ENCODE assay signal across 8 cellular contexts in the genomic region with DNA sequence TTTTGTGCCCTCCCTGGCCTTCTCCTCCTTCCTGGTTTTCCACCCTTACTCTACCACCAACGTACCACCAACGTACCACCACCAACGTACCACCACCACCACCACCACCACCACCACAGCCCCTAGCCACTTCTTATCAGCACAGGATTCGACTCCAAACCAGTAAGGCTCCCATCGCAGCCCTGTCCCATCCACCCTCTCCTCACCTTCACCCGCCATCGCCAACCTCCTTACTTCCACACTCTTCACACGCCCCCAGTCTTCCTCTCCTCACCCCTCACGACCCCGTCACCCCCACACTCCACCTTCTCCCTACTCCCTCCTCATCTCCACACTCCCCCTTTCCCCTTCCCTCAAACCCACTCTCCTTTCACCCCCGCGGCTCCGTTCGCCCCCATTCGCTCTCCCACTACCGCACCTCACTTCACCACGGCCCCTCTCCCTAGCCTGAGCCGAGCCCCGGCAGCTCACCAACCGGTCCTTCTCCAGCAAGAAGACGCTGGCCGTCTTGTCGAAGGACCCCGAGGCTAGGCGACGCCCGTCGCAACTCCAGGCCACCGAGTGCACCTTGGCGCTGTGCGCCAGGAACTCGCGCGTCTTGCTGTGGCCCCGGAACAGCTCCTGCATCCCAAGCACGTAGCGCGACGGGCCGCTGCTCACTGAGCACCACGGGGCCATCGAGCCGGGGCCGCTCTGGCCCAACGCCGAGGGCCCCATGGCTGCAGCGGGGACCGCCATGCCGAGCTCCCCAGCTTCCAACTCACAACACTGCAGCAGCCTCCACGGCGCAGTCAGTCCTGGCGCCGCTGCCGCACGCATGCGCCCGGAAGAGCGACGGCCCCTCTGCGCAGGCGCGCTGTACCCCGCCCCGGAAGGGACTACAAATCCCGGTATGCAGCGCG. TPM values are rescaled to one million over a fixed set of nuclear protein-coding genes. Genes with fewer than 3 reads are reported as not detected.
DNase-seq lines count a peak whose midpoint lies in the region; ATAC-seq and TF ChIP-seq lines count a peak whose summit lies in the region.
"Not testable (repeated sequence)": the region's sequence is repeated elsewhere in the genome, so short reads cannot be mapped to it uniquely, and the experiment has no call there.

A gene with protein sequence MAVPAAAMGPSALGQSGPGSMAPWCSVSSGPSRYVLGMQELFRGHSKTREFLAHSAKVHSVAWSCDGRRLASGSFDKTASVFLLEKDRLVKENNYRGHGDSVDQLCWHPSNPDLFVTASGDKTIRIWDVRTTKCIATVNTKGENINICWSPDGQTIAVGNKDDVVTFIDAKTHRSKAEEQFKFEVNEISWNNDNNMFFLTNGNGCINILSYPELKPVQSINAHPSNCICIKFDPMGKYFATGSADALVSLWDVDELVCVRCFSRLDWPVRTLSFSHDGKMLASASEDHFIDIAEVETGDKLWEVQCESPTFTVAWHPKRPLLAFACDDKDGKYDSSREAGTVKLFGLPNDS (minus strand): TSS at position 845 of the 902 bp plus-strand sequence. CDS start 107 bp downstream, at position 738.

- peak within 1 kb of the TSS; percentile 45 for H3K4me3 ChIP-seq in CD8-positive, alpha-beta T cell (ENCODE audit: low read depth, low read length)
- H3K4me3 ChIP-seq in gastroesophageal sphincter = peak within 1 kb of the TSS; percentile 56 to 66

- H3K36me3 ChIP-seq in CD8-positive, alpha-beta T cell (ENCODE audit: insufficient read depth, low read length); gastroesophageal sphincter: not testable (repeated sequence)

- not testable (repeated sequence) for H3K9me3 Mint-ChIP-seq in CD8-positive, alpha-beta T cell; T-helper 1 cell treated with Interleukin-12 subunit alpha and Interleukin-12 subunit beta and Interleukin-4 antibody, amounts not matched to agents 30 μg/mL and 1 μg/mL, for 36 hours; activated naive CD8-positive, alpha-beta T cell treated with anti-CD3 and anti-CD28 coated beads, Interleukin-2, amount 50 U/mL, for 24 hours; nephron

- not testable (repeated sequence) for H3K27me3 ChIP-seq in CD8-positive, alpha-beta T cell (ENCODE audit: insufficient read depth, low read length); gastroesophageal sphincter

- POLR2A ChIA-PET in CD8-positive, alpha-beta T cell (lab: Charles Lee) = not testable (repeated sequence)

- H3K27ac Mint-ChIP-seq in CD8-positive, alpha-beta T cell = peak within 1 kb of the TSS; percentile 32
- H3K27ac Mint-ChIP-seq in T-helper 1 cell treated with Interleukin-12 subunit alpha and Interleukin-12 subunit beta and Interleukin-4 antibody, amounts not matched to agents 30 μg/mL and 1 μg/mL, for 36 hours = peak within 1 kb of the TSS; percentile 84
- H3K27ac Mint-ChIP-seq in activated naive CD8-positive, alpha-beta T cell treated with anti-CD3 and anti-CD28 coated beads, Interleukin-2, amount 50 U/mL, for 24 hours; nephron: not testable (repeated sequence)

- not testable (repeated sequence) for H3K36me3 Mint-ChIP-seq in CD8-positive, alpha-beta T cell; T-helper 1 cell treated with Interleukin-12 subunit alpha and Interleukin-12 subunit beta and Interleukin-4 antibody, amounts not matched to agents 30 μg/mL and 1 μg/mL, for 36 hours (ENCODE audit: low read depth); activated naive CD8-positive, alpha-beta T cell treated with anti-CD3 and anti-CD28 coated beads, Interleukin-2, amount 50 U/mL, for 24 hours (ENCODE audit: low read depth); nephron (ENCODE audit: low read depth)

- not testable (repeated sequence) for H3K4me1 Mint-ChIP-seq in CD8-positive, alpha-beta T cell (ENCODE audit: low read depth); T-helper 1 cell treated with Interleukin-12 subunit alpha and Interleukin-12 subunit beta and Interleukin-4 antibody, amounts not matched to agents 30 μg/mL and 1 μg/mL, for 36 hours (ENCODE audit: low read depth); activated naive CD8-positive, alpha-beta T cell treated with anti-CD3 and anti-CD28 coated beads, Interleukin-2, amount 50 U/mL, for 24 hours; nephron

- DNase-seq in CD8-positive, alpha-beta T cell = peak; percentile 57 to 87 (median 71)
- peak; percentile 73 for DNase-seq in activated naive CD8-positive, alpha-beta T cell treated with anti-CD3 and anti-CD28 coated beads, Interleukin-2, amount 50 U/mL, for 24 hours
- DNase-seq in stimulated activated CD8-positive, alpha-beta memory T cell treated with anti-CD3 and anti-CD28 coated beads, Interleukin-15, amount 100 ng/mL, for 48 hours (ENCODE audit: low read depth in 2 of 2) = peak; percentile 66 to 79

- not testable (repeated sequence) for H3K27me3 Mint-ChIP-seq in CD8-positive, alpha-beta T cell (ENCODE audit: low read depth); T-helper 1 cell treated with Interleukin-12 subunit alpha and Interleukin-12 subunit beta and Interleukin-4 antibody, amounts not matched to agents 30 μg/mL and 1 μg/mL, for 36 hours (ENCODE audit: low read depth); activated naive CD8-positive, alpha-beta T cell treated with anti-CD3 and anti-CD28 coated beads, Interleukin-2, amount 50 U/mL, for 24 hours; nephron (ENCODE audit: low read depth)

- intact Hi-C loops in CD8-positive, alpha-beta T cell (cut with DNase I, micrococcal nuclease) = not testable (repeated sequence)

- peak within 1 kb of the TSS; percentile 44 for H3K27ac ChIP-seq in CD8-positive, alpha-beta T cell (ENCODE audit: low read depth, low read length)
- H3K27ac ChIP-seq in gastroesophageal sphincter = peak within 1 kb of the TSS in 3 of 4 donors; percentile 47 to 71 (median 48)

- peak within 1 kb of the TSS; percentile 78 for H3K4me3 Mint-ChIP-seq in CD8-positive, alpha-beta T cell
- peak within 1 kb of the TSS; percentile 90 for H3K4me3 Mint-ChIP-seq in T-helper 1 cell treated with Interleukin-12 subunit alpha and Interleukin-12 subunit beta and Interleukin-4 antibody, amounts not matched to agents 30 μg/mL and 1 μg/mL, for 36 hours
- H3K4me3 Mint-ChIP-seq in activated naive CD8-positive, alpha-beta T cell treated with anti-CD3 and anti-CD28 coated beads, Interleukin-2, amount 50 U/mL, for 24 hours = peak within 1 kb of the TSS; percentile 80
- peak within 1 kb of the TSS; percentile 83 to 93 (median 86) for H3K4me3 Mint-ChIP-seq in nephron

- not testable (repeated sequence) for TF ChIP-seq CTCF in CD8-positive, alpha-beta T cell (IDR thresholded peaks at IDR 0.05); nephron (IDR thresholded peaks at IDR 0.05; ENCODE audit: unreplicated experiment in 3 of 3)
- TF ChIP-seq CTCF in gastroesophageal sphincter (IDR thresholded peaks at IDR 0.05) = peak in 1 of 4 experiments; percentile 30

- ATAC-seq in CD8-positive, alpha-beta T cell = peak; percentile 99
- ATAC-seq in GM21381 (IDR thresholded peaks at IDR 0.05; ENCODE audit: unreplicated experiment) (peak; percentile 99), HG03457 (IDR thresholded peaks at IDR 0.05; ENCODE audit: unreplicated experiment) (peak; percentile 97), gastroesophageal sphincter (peak; percentile 100)
- peak; percentile 98 for ATAC-seq in activated naive CD8-positive, alpha-beta T cell treated with anti-CD3 and anti-CD28 coated beads, Interleukin-2, amount 50 U/mL, for 24 hours

- H3K4me1 ChIP-seq in CD8-positive, alpha-beta T cell (ENCODE audit: insufficient read depth, low read length); gastroesophageal sphincter: not testable (repeated sequence)

- TF ChIP-seq EP300 in gastroesophageal sphincter (IDR thresholded peaks at IDR 0.05) = not testable (repeated sequence)

- CTCF ChIA-PET in CD8-positive, alpha-beta T cell (lab: Charles Lee) = not testable (repeated sequence)

- WGBS in gastroesophageal sphincter (ENCODE audit: low coverage in 1 of 2), 2 donors = 0% methylated on average over 24 of the region's 67 CpGs; no CpG with 5 or more reads in 1 of the 2 donors

- not testable (repeated sequence) for TF ChIP-seq POLR2A in gastroesophageal sphincter (IDR thresholded peaks at IDR 0.05)

- not testable (repeated sequence) for H3K9me3 ChIP-seq in CD8-positive, alpha-beta T cell (ENCODE audit: low read length); gastroesophageal sphincter

RNA-seq across cellular contexts. Expression of the gene that starts here (rescaled TPM):
- total RNA-seq in CD8-positive, alpha-beta T cell = 10 to 100 TPM; 17.5 to 22.4 TPM
- total RNA-seq in gastroesophageal sphincter = 10 to 100 TPM; 21.1 to 44.3 (median 28.4) TPM

Comparison
In these comparisons a context has a peak if more than half of its experiments do, and no peak if none do; other contexts are left out.
1. Peak in every context shown above with its lines: DNase-seq, ATAC-seq, H3K4me3 ChIP-seq and H3K27ac ChIP-seq.